1 cellular context compared by ENCODE assay signal in the genomic region with DNA sequence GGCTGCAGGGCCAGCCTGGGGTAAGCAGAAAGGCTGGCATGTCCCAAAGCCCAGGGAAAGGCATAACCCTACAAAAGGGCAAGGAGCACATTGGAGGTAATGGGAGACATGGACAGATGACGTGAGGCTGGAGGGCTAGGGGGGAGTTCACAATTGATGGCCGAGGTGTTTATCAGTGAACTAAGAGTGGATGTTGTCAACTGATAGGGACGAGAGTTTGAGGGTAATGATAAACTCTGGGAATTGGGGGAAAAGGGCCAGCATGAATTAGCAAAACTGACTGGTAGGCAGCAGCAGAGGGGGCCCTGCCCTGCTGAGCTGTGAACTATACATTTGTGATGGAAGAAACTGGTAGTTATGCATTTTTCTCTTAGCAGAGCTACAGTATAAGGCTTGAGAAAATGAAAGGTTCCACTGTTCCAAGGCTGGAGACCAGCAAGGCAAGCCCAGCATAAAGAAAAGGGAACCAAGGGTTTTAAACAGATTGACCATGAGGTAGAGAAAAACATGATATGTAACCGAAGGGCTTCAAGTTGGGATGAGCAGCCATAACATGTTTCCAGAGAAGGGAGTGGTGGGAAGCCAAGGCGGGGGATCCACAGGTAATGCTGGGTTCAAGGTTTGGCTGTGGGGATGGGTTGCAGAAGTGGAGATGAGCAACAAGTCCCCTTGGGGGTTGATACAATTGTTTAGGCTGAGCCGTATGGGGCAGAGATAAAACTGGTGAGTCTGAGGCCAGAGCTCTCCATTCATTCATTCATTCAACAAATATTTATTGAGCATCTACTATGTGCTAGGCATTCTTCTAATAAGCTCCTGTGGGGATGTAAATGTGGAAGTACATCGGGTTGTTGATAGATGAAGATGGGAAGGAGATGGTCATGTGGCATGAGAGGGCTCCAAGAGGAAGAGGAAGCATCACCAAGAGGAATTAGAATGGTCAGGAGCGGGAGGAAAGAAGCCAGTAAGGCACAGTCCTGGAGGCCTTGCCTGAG.
TF ChIP-seq lines count a peak whose summit lies in the region.

No MANE protein-coding gene starts in this region.

TF ChIP-seq in SK-N-SH, 30 proteins besides CTCF, POLR2A, EP300 and RAD21 (continued from another document):
- TF ChIP-seq, protein P1, sequence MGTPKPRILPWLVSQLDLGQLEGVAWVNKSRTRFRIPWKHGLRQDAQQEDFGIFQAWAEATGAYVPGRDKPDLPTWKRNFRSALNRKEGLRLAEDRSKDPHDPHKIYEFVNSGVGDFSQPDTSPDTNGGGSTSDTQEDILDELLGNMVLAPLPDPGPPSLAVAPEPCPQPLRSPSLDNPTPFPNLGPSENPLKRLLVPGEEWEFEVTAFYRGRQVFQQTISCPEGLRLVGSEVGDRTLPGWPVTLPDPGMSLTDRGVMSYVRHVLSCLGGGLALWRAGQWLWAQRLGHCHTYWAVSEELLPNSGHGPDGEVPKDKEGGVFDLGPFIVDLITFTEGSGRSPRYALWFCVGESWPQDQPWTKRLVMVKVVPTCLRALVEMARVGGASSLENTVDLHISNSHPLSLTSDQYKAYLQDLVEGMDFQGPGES (IDR thresholded peaks at IDR 0.05; ENCODE audit: low read depth, low read length), result no peak
- no peak for TF ChIP-seq ELF1 (IDR thresholded peaks at IDR 0.05)
- TF ChIP-seq YY1 (IDR thresholded peaks at IDR 0.05; ENCODE audit: low read depth), result no peak
